18 cellular contexts compared by ENCODE assay signal in genomic region chr7:102303669-102304422, GRCh38. TPM values are rescaled to one million over a fixed set of nuclear protein-coding genes. Genes with fewer than 3 reads are reported as not detected.
DNase-seq lines count a peak whose midpoint lies in the region; ATAC-seq and TF ChIP-seq lines count a peak whose summit lies in the region.
"Had no signal": no experiment of that assay in that cellular context is flagged by ENCODE, and none has a peak within 500 bp of the region (broad histone marks: within the 10 kb centered on the region; RNA-seq: fewer than 3 reads in every experiment).

No MANE protein-coding gene starts in this region.

- H3K4ac ChIP-seq in mesendoderm (ENCODE audit: low read depth, low read length) = no peak overlapping the region

- no peak overlapping the region for H3K18ac ChIP-seq in mesendoderm (ENCODE audit: low read length)

- H4K20me1 ChIP-seq in osteoblast (ENCODE audit: insufficient read depth, low read length) = no peaks in the 10 kb centered on the region

- peak; percentile 70 for DNase-seq in DMS53 (lab: John Stamatoyannopoulos, UW)
- DNase-seq in M059J (ENCODE audit: low read depth) = peak; percentile 52
- peak; percentile 98 to 99 for DNase-seq in SJCRH30
- DNase-seq in osteoblast (ENCODE audit: insufficient read length, low spot score, missing footprints) = peak; percentile 84
- no peak for DNase-seq in kidney glomerular epithelial cell (lab: John Stamatoyannopoulos, UW)
- no peak for DNase-seq in SK-N-DZ (ENCODE audit: low spot score)
- no peak for DNase-seq in mesendoderm
- DNase-seq: amniotic stem cell, GOT3, left colon, NCI-H2081, nephron progenitor cell, right lobe of liver, stomach had no signal

- no peak for TF ChIP-seq CTCF in osteoblast (IDR thresholded peaks at IDR 0.05; ENCODE audit: extremely low read depth, low read depth, low read length)

- no peak overlapping the region for H2BK15ac ChIP-seq in mesendoderm (replicated peaks; ENCODE audit: low read depth)

- H3K23ac ChIP-seq in mesendoderm (ENCODE audit: low read length) = no peak overlapping the region

- no peaks in the 10 kb centered on the region for H3K79me1 ChIP-seq in mesendoderm (ENCODE audit: low read length)

- H2AFZ ChIP-seq in osteoblast (ENCODE audit: low read length) = no peak overlapping the region

- no peaks in the 10 kb centered on the region for H3K27me3 ChIP-seq in SJCRH30
- no peaks in the 10 kb centered on the region for H3K27me3 ChIP-seq in osteoblast (ENCODE audit: insufficient read depth, low read length)
- H3K27me3 ChIP-seq in mesendoderm (ENCODE audit: insufficient read depth, low read length, poor library complexity) = no peaks in the 10 kb centered on the region
- H3K27me3 ChIP-seq: right lobe of liver had no signal

- H2BK5ac ChIP-seq in mesendoderm (ENCODE audit: low read length) = no peak overlapping the region

- H3K4me1 ChIP-seq in SJCRH30 = peaks cover 58% of the 10 kb centered on the region
- peaks cover 11% of the 10 kb centered on the region for H3K4me1 ChIP-seq in osteoblast (ENCODE audit: insufficient read depth, low read length)
- peaks cover 8% of the 10 kb centered on the region for H3K4me1 ChIP-seq in mesendoderm (ENCODE audit: control insufficient read depth, low read depth, low read length)
- H3K4me1 ChIP-seq: right lobe of liver had no signal

- no peak overlapping the region for H3K9ac ChIP-seq in mesendoderm (ENCODE audit: low read length)

- H3K27ac ChIP-seq in SJCRH30 (peak overlapping the region; percentile 88), osteoblast (ENCODE audit: low read depth, low read length) (no peak overlapping the region), mesendoderm (ENCODE audit: low read depth, low read length) (no peak overlapping the region)
- H3K27ac ChIP-seq: right lobe of liver had no signal

- H3K79me2 ChIP-seq in osteoblast (ENCODE audit: insufficient read depth, low read length) (no peaks in the 10 kb centered on the region), mesendoderm (ENCODE audit: control insufficient read depth, insufficient read depth, low read length) (no peaks in the 10 kb centered on the region)

- ATAC-seq in GM19395 (IDR thresholded peaks at IDR 0.05; ENCODE audit: unreplicated experiment) = no peak
- ATAC-seq: left colon had no signal

- no peak overlapping the region for H3K4me2 ChIP-seq in osteoblast (ENCODE audit: insufficient read depth, low read length)
- no peak overlapping the region for H3K4me2 ChIP-seq in mesendoderm (ENCODE audit: low read length)

- H4K5ac ChIP-seq in mesendoderm (ENCODE audit: low read length) = no peak overlapping the region

- no peak overlapping the region for H2AK5ac ChIP-seq in mesendoderm (ENCODE audit: low read length)

- H3K36me3 ChIP-seq in SJCRH30 (peaks cover 10% of the 10 kb centered on the region), osteoblast (ENCODE audit: insufficient read depth, low read length) (no peaks in the 10 kb centered on the region), mesendoderm (ENCODE audit: control insufficient read depth, insufficient read depth, low read length) (no peaks in the 10 kb centered on the region)
- H3K36me3 ChIP-seq: esophagus muscularis mucosa, right lobe of liver had no signal

- no CpG with 5 or more reads among the region's 13 CpGs for WGBS in mesendoderm (ENCODE audit: extremely low coverage, insufficient coverage, low lambda C conversion rate)

- H2BK120ac ChIP-seq in mesendoderm (ENCODE audit: low read depth, low read length) = no peak overlapping the region

- H3K4me3 ChIP-seq in SJCRH30 (no peak overlapping the region), osteoblast (ENCODE audit: insufficient read depth, low read length) (no peak overlapping the region), mesendoderm (ENCODE audit: low read length) (no peak overlapping the region)
- H3K4me3 ChIP-seq: esophagus muscularis mucosa, right lobe of liver, stomach had no signal

- H3K9me3 ChIP-seq in SJCRH30 (replicated peaks) = no peaks in the 10 kb centered on the region
- no peaks in the 10 kb centered on the region for H3K9me3 ChIP-seq in osteoblast (ENCODE audit: low read depth, low read length)
- H3K9me3 ChIP-seq: esophagus muscularis mucosa, right lobe of liver, stomach had no signal

- no peak overlapping the region for H4K8ac ChIP-seq in mesendoderm (ENCODE audit: low read depth, low read length)

- H3K56ac ChIP-seq in mesendoderm (ENCODE audit: low read length) = no peak overlapping the region

RNA-seq across cellular contexts. Expression of gene SH2B2, which starts 17.2 kb away (rescaled TPM):
- total RNA-seq in M059J (2014; rRNA removed; shearing (Covaris generic)) = 0.44 and 5.1 TPM in 2 replicates
- total RNA-seq in SJCRH30 (2014; rRNA removed; shearing (Covaris generic)) = 12.3 and 13.4 TPM in 2 replicates
- total RNA-seq in osteoblast = 2.1 and 2.2 TPM in 2 replicates
- 18.7 and 23.2 TPM in 2 replicates for polyA plus RNA-seq in SK-N-DZ (2014; cell fraction: cytosol; rRNA removed)
- 12.7 and 20.9 TPM in 2 replicates for polyA plus RNA-seq in SK-N-DZ (2014; cell fraction: nucleus; rRNA removed)
- polyA plus RNA-seq in mesendoderm (2013, experiment 1 of 2) = 3.1 TPM
- polyA plus RNA-seq in mesendoderm (2013, experiment 2 of 2) = 3.2 TPM

RNA-seq across cellular contexts. Expression of gene SPDYE6, which starts 52.4 kb away (rescaled TPM):
- not detected in 2 replicates for total RNA-seq in M059J (2014; rRNA removed; shearing (Covaris generic))
- total RNA-seq in SJCRH30 (2014; rRNA removed; shearing (Covaris generic)) = not detected in 2 replicates
- total RNA-seq in osteoblast = not detected in 2 replicates
- polyA plus RNA-seq in SK-N-DZ (2014; cell fraction: cytosol; rRNA removed) = not detected in 2 replicates
- not detected in 2 replicates for polyA plus RNA-seq in SK-N-DZ (2014; cell fraction: nucleus; rRNA removed)
- not detected for polyA plus RNA-seq in mesendoderm (2013, experiment 1 of 2)
- polyA plus RNA-seq in mesendoderm (2013, experiment 2 of 2) = not detected
- total RNA-seq: activated T-helper 1 cell treated with anti-CD3 and anti-CD28 coated beads, Interleukin-12 subunit alpha, Interleukin-12 subunit beta, Interleukin-2, Interleukin-4 antibody, amounts not matched to agents 30 ng/mL and 10 ng/mL and 1 ng/mL, durations not matched to agents 14 hours and 24 hours and 36 hours; esophagus muscularis mucosa; left colon; right lobe of liver; stomach; T-helper 2 cell treated with Interferon-gamma antibody and Interleukin-4, amounts not matched to agents 100 ng/mL and 5 ng/mL, for 36 hours had no signal
- polyA plus RNA-seq: stomach had no signal

Comparison
In these comparisons a context has a peak if more than half of its experiments do, and no peak if none do; other contexts are left out.
1. DNase-seq: peak in DMS53 (single experiment), M059J (single experiment), SJCRH30 (2 of 2) and osteoblast (single experiment); none in kidney glomerular epithelial cell (single experiment), SK-N-DZ (single experiment) and mesendoderm (single experiment).